In genomic region chr20:3046677-3047462, GRCh38 we compare ENCODE assay signal across 8 cellular contexts. TPM values are rescaled to one million over a fixed set of nuclear protein-coding genes. Genes with fewer than 3 reads are reported as not detected.
A peak's percentile ranks its signal among the peaks of the same experiment; 100 is the strongest.
DNase-seq lines count a peak whose midpoint lies in the region; ATAC-seq and TF ChIP-seq lines count a peak whose summit lies in the region.

No MANE protein-coding gene starts in this region.

- peaks cover 5% of the 10 kb centered on the region for H3K27me3 Mint-ChIP-seq in neural crest cell (ENCODE audit: low read depth)

- DNase-seq in DMS79 (lab: John Stamatoyannopoulos, UW) (peak; percentile 92), SJSA1 (ENCODE audit: low read depth in 1 of 2, low spot score in 2 of 2) (no peak), epithelial cell of prostate (ENCODE audit: low read depth, low spot score) (no peak), neural crest cell (ENCODE audit: low read depth, low spot score) (no peak), omental fat pad (ENCODE audit: low spot score) (no peak), HuH-7.5 (ENCODE audit: low spot score) (no peak)

- no peaks in the 10 kb centered on the region for H3K9me3 Mint-ChIP-seq in neural crest cell

- H3K27me3 ChIP-seq in HUES64 (ENCODE audit: insufficient read depth, low read length), result no peaks in the 10 kb centered on the region
- H3K27me3 ChIP-seq in SJSA1 (replicated peaks), result no peaks in the 10 kb centered on the region

- peak overlapping the region; percentile 91 for H3K4me3 Mint-ChIP-seq in neural crest cell

- peaks cover 18% of the 10 kb centered on the region for H3K4me1 Mint-ChIP-seq in neural crest cell

- H3K36me3 Mint-ChIP-seq in neural crest cell (ENCODE audit: low read depth), result peaks cover 20% of the 10 kb centered on the region

- H3K36me3 ChIP-seq in HUES64 (ENCODE audit: insufficient read depth, low read length), result peaks cover 29% of the 10 kb centered on the region
- peaks cover 34% of the 10 kb centered on the region for H3K36me3 ChIP-seq in SJSA1

- no peaks in the 10 kb centered on the region for H3K9me3 ChIP-seq in HUES64 (ENCODE audit: insufficient read depth, low read depth, low read length)
- no peaks in the 10 kb centered on the region for H3K9me3 ChIP-seq in SJSA1 (replicated peaks)

- H3K27ac Mint-ChIP-seq in neural crest cell (ENCODE audit: unreplicated experiment), result peak overlapping the region; percentile 88

- H3K4me3 ChIP-seq in HUES64 (ENCODE audit: low read length) (peak overlapping the region; percentile 94), SJSA1 (peak overlapping the region; percentile 88)

- ATAC-seq in omental fat pad (ENCODE audit: low FRiP score) (no peak), GM21529 (IDR thresholded peaks at IDR 0.05; ENCODE audit: unreplicated experiment) (no peak)

- TF ChIP-seq CTCF in neural crest cell (conservative IDR thresholded peaks at IDR 0.05), result no peak
- no peak for TF ChIP-seq CTCF in omental fat pad (IDR thresholded peaks at IDR 0.05)

- H3K27ac ChIP-seq in HUES64 (ENCODE audit: low read depth, low read length) (peak overlapping the region; percentile 20; the same call in 1 of the 2 replicates), SJSA1 (no peak overlapping the region), epithelial cell of prostate (peak overlapping the region; percentile 64)

- peak overlapping the region; percentile 92 for H3K9ac ChIP-seq in HUES64 (ENCODE audit: low read depth, low read length)

- 40% methylated on average over 37 of the region's 39 CpGs for WGBS in HUES64

- peaks cover 9% of the 10 kb centered on the region for H3K4me1 ChIP-seq in HUES64 (ENCODE audit: insufficient read depth, low read length)
- peaks cover 12% of the 10 kb centered on the region for H3K4me1 ChIP-seq in SJSA1 (replicated peaks)

RNA-seq across cellular contexts. Expression of gene MRPS26, which starts 1.0 kb away (rescaled TPM):
- 80.0 TPM for polyA plus RNA-seq in HUES64 (2013, experiment 1 of 2)
- polyA plus RNA-seq in HUES64 (2013, experiment 2 of 2), result 74.7 TPM
- 53.2 and 83.0 TPM in 2 replicates for total RNA-seq in SJSA1 (2014; rRNA removed; shearing (Covaris generic))
- 77.9 and 80.7 TPM in 2 replicates for total RNA-seq in neural crest cell
- 10 to 100 TPM; 35.5 to 43.2 (median 37.7) TPM for total RNA-seq in omental fat pad

RNA-seq across cellular contexts. Expression of gene GNRH2, which starts 3.4 kb away (rescaled TPM):
- 0.50 TPM for polyA plus RNA-seq in HUES64 (2013, experiment 1 of 2)
- not detected for polyA plus RNA-seq in HUES64 (2013, experiment 2 of 2)
- total RNA-seq in SJSA1 (2014; rRNA removed; shearing (Covaris generic)), result not detected in 2 replicates
- total RNA-seq in neural crest cell, result 1.3 and 2.4 TPM in 2 replicates
- not detected for total RNA-seq in omental fat pad

RNA-seq across cellular contexts. Expression of gene OXT, which starts 24.6 kb away (rescaled TPM):
- not detected for polyA plus RNA-seq in HUES64 (2013, experiment 1 of 2)
- polyA plus RNA-seq in HUES64 (2013, experiment 2 of 2), result not detected
- not detected in 2 replicates for total RNA-seq in SJSA1 (2014; rRNA removed; shearing (Covaris generic))
- total RNA-seq in neural crest cell (not detected in 2 replicates), omental fat pad (not detected)

RNA-seq across cellular contexts. Expression of gene AVP, which starts 37.7 kb away (rescaled TPM):
- polyA plus RNA-seq in HUES64 (2013, experiment 1 of 2), result not detected
- polyA plus RNA-seq in HUES64 (2013, experiment 2 of 2), result not detected
- total RNA-seq in SJSA1 (2014; rRNA removed; shearing (Covaris generic)), result not detected in 2 replicates
- total RNA-seq in neural crest cell (not detected in 2 replicates), omental fat pad (not detected)
